In genomic region chr2:98329549-98329948, GRCh38 we compare ENCODE assay signal across 1 cellular context.
TF ChIP-seq lines count a peak whose summit lies in the region.

No MANE protein-coding gene starts in this region.

TF ChIP-seq in HEK293, 187 proteins besides CTCF, POLR2A, EP300 and RAD21 (continued from another document):
- TF ChIP-seq PATZ1 (tag by site-specific recombination; IDR thresholded peaks at IDR 0.05) (no peak), YY2 (tag by site-specific recombination; IDR thresholded peaks at IDR 0.05) (no peak)
